12 cellular contexts compared by ENCODE assay signal in genomic region chr7:34096777-34097176, GRCh38.
"Had no signal": no experiment of that assay in that cellular context is flagged by ENCODE, and none has a peak within 500 bp of the region (broad histone marks: within the 10 kb centered on the region; RNA-seq: fewer than 3 reads in every experiment).

No MANE protein-coding gene starts in this region.

- H3K9me3 ChIP-seq: colonic mucosa, gastroesophageal sphincter, stomach, tibial artery had no signal

- H3K27ac ChIP-seq: colonic mucosa had no signal

- H3K36me3 ChIP-seq: colonic mucosa, gastroesophageal sphincter, stomach, tibial artery had no signal

- ATAC-seq: activated naive CD8-positive, alpha-beta T cell treated with anti-CD3 and anti-CD28 coated beads, Interleukin-2, amount 50 U/mL, for 24 hours; naive thymus-derived CD8-positive, alpha-beta T cell; T-cell had no signal

- DNase-seq: activated CD4-positive, alpha-beta T cell treated with anti-CD3 and anti-CD28 coated beads for 48 hours; activated naive CD4-positive, alpha-beta T cell treated with Interleukin-2 at 50 U/mL for 16 hours; activated naive CD8-positive, alpha-beta T cell treated with anti-CD3 and anti-CD28 coated beads, Interleukin-2, amount 50 U/mL, for 24 hours; effector CD4-positive, alpha-beta T cell; naive thymus-derived CD8-positive, alpha-beta T cell; stimulated activated CD4-positive, alpha-beta T cell treated with anti-CD3 and anti-CD28 coated beads, Interleukin-15, amount 100 ng/mL, for 24 hours; stimulated activated CD4-positive, alpha-beta T cell treated with anti-CD3 and anti-CD28 coated beads, Interleukin-4, amount 100 ng/mL, for 24 hours; T-cell had no signal

- H3K4me3 ChIP-seq: colonic mucosa, gastroesophageal sphincter, stomach, tibial artery had no signal

- H3K4me1 ChIP-seq: colonic mucosa had no signal

- H3K27me3 ChIP-seq: colonic mucosa, gastroesophageal sphincter, stomach, tibial artery had no signal
